Comparison of ENCODE assay signal across 33 cellular contexts in genomic region chrX:12159799-12160198, GRCh38. TPM values are rescaled to one million over a fixed set of nuclear protein-coding genes. Genes with fewer than 3 reads are reported as not detected.
"Had no signal": no experiment of that assay in that cellular context is flagged by ENCODE, and none has a peak within 500 bp of the region (broad histone marks: within the 10 kb centered on the region; RNA-seq: fewer than 3 reads in every experiment).

No MANE protein-coding gene starts in this region.

- H3K27ac Mint-ChIP-seq: activated CD4-positive, alpha-beta T cell treated with anti-CD3 and anti-CD28 coated beads, Interleukin-2, amount 10 ng/mL, durations not matched to agents 24 days and 14 days; activated CD8-positive, alpha-beta T cell treated with anti-CD3 and anti-CD28 coated beads for 36 hours; activated naive CD8-positive, alpha-beta T cell treated with anti-CD3 and anti-CD28 coated beads for 36 hours; activated T-cell treated with anti-CD3 and anti-CD28 coated beads, Interleukin-2, amount 50 U/mL, for 72 hours; activated T-helper 17 cell treated with anti-CD3 and anti-CD28 coated beads, Interleukin-2, amount 50 U/mL, for 72 hours had no signal

- H3K27me3 Mint-ChIP-seq: activated CD4-positive, alpha-beta T cell treated with anti-CD3 and anti-CD28 coated beads, Interleukin-2, amount 10 ng/mL, durations not matched to agents 24 days and 14 days; activated CD8-positive, alpha-beta T cell treated with anti-CD3 and anti-CD28 coated beads for 36 hours; activated naive CD8-positive, alpha-beta T cell treated with anti-CD3 and anti-CD28 coated beads for 36 hours; activated T-helper 17 cell treated with anti-CD3 and anti-CD28 coated beads, Interleukin-2, amount 50 U/mL, for 72 hours; central memory CD8-positive, alpha-beta T cell had no signal

- H3K9me3 Mint-ChIP-seq: activated CD4-positive, alpha-beta T cell treated with anti-CD3 and anti-CD28 coated beads, Interleukin-2, amount 10 ng/mL, durations not matched to agents 24 days and 14 days; activated CD8-positive, alpha-beta T cell treated with anti-CD3 and anti-CD28 coated beads for 36 hours; activated naive CD8-positive, alpha-beta T cell treated with anti-CD3 and anti-CD28 coated beads for 36 hours; activated T-cell treated with anti-CD3 and anti-CD28 coated beads, Interleukin-2, amount 50 U/mL, for 72 hours; activated T-helper 17 cell treated with anti-CD3 and anti-CD28 coated beads, Interleukin-2, amount 50 U/mL, for 72 hours; central memory CD8-positive, alpha-beta T cell had no signal

- H3K4me3 Mint-ChIP-seq: activated CD4-positive, alpha-beta T cell treated with anti-CD3 and anti-CD28 coated beads, Interleukin-2, amount 10 ng/mL, durations not matched to agents 24 days and 14 days; activated CD8-positive, alpha-beta T cell treated with anti-CD3 and anti-CD28 coated beads for 36 hours; activated naive CD8-positive, alpha-beta T cell treated with anti-CD3 and anti-CD28 coated beads for 36 hours; activated T-cell treated with anti-CD3 and anti-CD28 coated beads, Interleukin-2, amount 50 U/mL, for 72 hours; activated T-helper 17 cell treated with anti-CD3 and anti-CD28 coated beads, Interleukin-2, amount 50 U/mL, for 72 hours; central memory CD8-positive, alpha-beta T cell had no signal

- H3K36me3 Mint-ChIP-seq: activated naive CD8-positive, alpha-beta T cell treated with anti-CD3 and anti-CD28 coated beads for 36 hours had no signal

- H3K4me1 Mint-ChIP-seq: activated CD4-positive, alpha-beta T cell treated with anti-CD3 and anti-CD28 coated beads, Interleukin-2, amount 10 ng/mL, durations not matched to agents 24 days and 14 days; activated naive CD8-positive, alpha-beta T cell treated with anti-CD3 and anti-CD28 coated beads for 36 hours; activated T-helper 17 cell treated with anti-CD3 and anti-CD28 coated beads, Interleukin-2, amount 50 U/mL, for 72 hours; central memory CD8-positive, alpha-beta T cell had no signal

- DNase-seq: activated CD4-positive, alpha-beta T cell treated with anti-CD3 and anti-CD28 coated beads, Interleukin-2, amount 10 ng/mL, durations not matched to agents 24 days and 14 days; activated CD4-positive, alpha-beta T cell treated with anti-CD3 and anti-CD28 coated beads, Interleukin-2, amount 50 U/mL, for 4 hours; activated CD8-positive, alpha-beta T cell treated with anti-CD3 and anti-CD28 coated beads for 36 hours; activated effector memory CD4-positive, alpha-beta T cell treated with anti-CD3 and anti-CD28 coated beads, Interleukin-2, amount 50 U/mL, for 16 hours; activated naive CD4-positive, alpha-beta T cell; activated naive CD4-positive, alpha-beta T cell treated with anti-CD3 and anti-CD28 coated beads, Interleukin-2, amount 50 U/mL, for 16 hours; activated naive CD8-positive, alpha-beta T cell treated with anti-CD3 and anti-CD28 coated beads for 36 hours; activated T-cell treated with anti-CD3 and anti-CD28 coated beads, Interleukin-2, amount 50 U/mL, for 1 hour; activated T-cell treated with anti-CD3 and anti-CD28 coated beads, Interleukin-2, amount 50 U/mL, for 72 hours; amniotic stem cell; aorta; Kasumi-1; KG1; MM.1S; MV-4-11; NCI-H1092; NCI-H1436 treated with DMSO at 0.1 percent for 48 hours; NCI-H187; NCI-H2029 treated with DMSO at 0.1 percent for 48 hours; NCI-H2107; NCI-H2171; NCI-H2227 treated with DMSO at 0.1 percent for 48 hours; NCI-H446; NCI-H510A treated with DMSO at 0.1 percent for 48 hours; NK-92 treated with Interleukin-12 subunit alpha and Interleukin-12 subunit beta, amount 100 ng/mL, for 24 hours; OCI-M1; Right ventricle myocardium superior; T1000 had no signal

RNA-seq across cellular contexts. Expression of gene FRMPD4, which starts 21.5 kb away (rescaled TPM):
- total RNA-seq: activated CD4-positive, alpha-beta T cell treated with anti-CD3 and anti-CD28 coated beads, Interleukin-2, amount 10 ng/mL, durations not matched to agents 24 days and 14 days; activated CD8-positive, alpha-beta memory T cell treated with anti-CD3 and anti-CD28 coated beads for 36 hours; activated CD8-positive, alpha-beta T cell treated with anti-CD3 and anti-CD28 coated beads for 36 hours; activated naive CD8-positive, alpha-beta T cell treated with anti-CD3 and anti-CD28 coated beads for 36 hours; activated T-cell treated with anti-CD3 and anti-CD28 coated beads, Interleukin-2, amount 50 U/mL, for 72 hours; activated T-helper 17 cell treated with anti-CD3 and anti-CD28 coated beads, Interleukin-2, amount 50 U/mL, for 72 hours; T-helper 1 cell treated with Interleukin-12 subunit alpha and Interleukin-12 subunit beta and Interleukin-4 antibody, amounts not matched to agents 30 ng/mL and 1 ng/mL, for 36 hours; T-helper 2 cell treated with Interferon-gamma antibody and Interleukin-4, amounts not matched to agents 100 ng/mL and 5 ng/mL, for 36 hours had no signal
- polyA plus RNA-seq: aorta had no signal
